15 cellular contexts compared by ENCODE assay signal in the genomic region with DNA sequence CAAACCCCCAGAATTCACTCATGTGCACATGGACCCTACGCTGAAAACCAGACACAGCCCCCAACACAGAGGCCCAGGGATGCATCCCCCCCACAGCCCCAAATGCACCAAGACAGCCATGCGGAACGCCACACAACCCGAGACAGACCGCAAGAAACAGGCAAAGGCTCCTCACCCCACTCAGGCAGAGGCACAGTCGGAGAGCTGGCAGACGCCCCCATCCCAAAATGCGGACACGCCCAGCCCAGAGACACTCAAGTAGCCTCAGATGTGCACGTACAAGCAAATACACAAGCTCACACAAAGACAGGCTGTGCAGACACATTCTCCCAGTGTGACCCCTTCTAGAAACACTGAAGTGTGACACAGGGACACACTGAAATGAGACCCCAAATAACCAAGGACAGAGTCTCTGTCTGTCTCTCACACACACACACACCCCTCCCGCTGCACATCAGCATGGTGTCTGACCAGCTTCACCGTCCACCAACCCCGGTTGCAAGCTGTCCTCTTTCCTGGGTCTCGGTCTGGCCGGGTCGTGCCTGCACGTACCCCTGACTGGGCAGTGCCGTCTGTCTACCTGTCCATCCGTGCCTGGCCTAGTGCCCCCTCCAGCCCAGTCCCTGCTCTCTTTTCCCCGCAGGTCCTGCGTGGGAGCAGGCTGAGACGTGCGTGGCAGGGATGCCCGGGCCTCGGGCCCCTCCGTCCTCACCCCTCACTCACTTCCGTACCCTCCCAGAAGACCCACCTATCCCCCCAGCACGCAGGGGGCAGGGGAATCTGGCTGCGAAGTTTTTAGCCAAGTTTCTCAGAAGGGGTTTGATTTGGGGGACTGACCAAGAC. TPM values are rescaled to one million over a fixed set of nuclear protein-coding genes. Genes with fewer than 3 reads are reported as not detected.
DNase-seq lines count a peak whose midpoint lies in the region; ATAC-seq, FAIRE-seq and TF ChIP-seq lines count a peak whose summit lies in the region.
"Had no signal": no experiment of that assay in that cellular context is flagged by ENCODE, and none has a peak within 500 bp of the region (broad histone marks: within the 10 kb centered on the region; RNA-seq: fewer than 3 reads in every experiment).

No MANE protein-coding gene starts in this region.

- H3K4me3 Mint-ChIP-seq in CD4-positive, alpha-beta T cell, result peak overlapping the region; percentile 66
- peak overlapping the region in 1 of 2 donors; percentile 18 for H3K4me3 Mint-ChIP-seq in activated T-cell treated with anti-CD3 and anti-CD28 coated beads, Interleukin-2, amount 50 U/mL, for 72 hours
- peak overlapping the region; percentile 64 for H3K4me3 Mint-ChIP-seq in memory B cell

- 0 out of 2 replicates have a peak, but pooled peaks have one; percentile 24 for TF ChIP-seq POLR2A in GM12891 (IDR thresholded peaks at IDR 0.05; ENCODE audit: low read depth, low read length)

- intact Hi-C loops in CD4-positive, alpha-beta T cell (cut with DNase I, micrococcal nuclease), result loop anchor here in 1 of 2 experiments (2.0 kb wide), 1 partner anchor 17 kb away; the partner anchor contains the start of gene ERFL

- no peak for DNase-seq in CD4-positive, alpha-beta T cell
- DNase-seq in GM12891 (ENCODE audit: insufficient read length, low spot score) (no peak), memory B cell (ENCODE audit: low spot score in 2 of 2) (no peak), NCI-H2107 (lab: John Stamatoyannopoulos, UW) (no peak), iPS-NIHi11 (ENCODE audit: low spot score) (no peak)
- no peak for DNase-seq in activated T-cell treated with anti-CD3 and anti-CD28 coated beads, Interleukin-2, amount 50 U/mL, for 72 hours
- DNase-seq: brain microvascular endothelial cell, COR-L47, foreskin melanocyte, NCI-H524 treated with DMSO at 0.1 percent for 48 hours, testis had no signal

- H3K27me3 ChIP-seq in CD4-positive, alpha-beta T cell (ENCODE audit: control insufficient read depth, insufficient read depth, low read length), result peaks cover 37% of the 10 kb centered on the region
- H3K27me3 ChIP-seq: testis had no signal

- POLR2A ChIA-PET in CD4-positive, alpha-beta T cell (lab: Charles Lee), result interaction anchor here (1.1 to 8.3 kb wide), 15 partner anchors 9 to 52 kb away, joined by 3 to 92 read pairs (median 7); partner anchors contain the start of genes CD79A, ERFL and RPS19

- H3K4me1 Mint-ChIP-seq in CD4-positive, alpha-beta T cell (ENCODE audit: low read depth), result peaks cover 41% of the 10 kb centered on the region
- H3K4me1 Mint-ChIP-seq in activated T-cell treated with anti-CD3 and anti-CD28 coated beads, Interleukin-2, amount 50 U/mL, for 72 hours (ENCODE audit: low read depth), result peaks cover 37% of the 10 kb centered on the region
- peaks cover 41% of the 10 kb centered on the region for H3K4me1 Mint-ChIP-seq in memory B cell

- no peak for TF ChIP-seq CTCF in CD4-positive, alpha-beta T cell (IDR thresholded peaks at IDR 0.05)

- peaks cover 5% of the 10 kb centered on the region for H3K36me3 Mint-ChIP-seq in CD4-positive, alpha-beta T cell (ENCODE audit: low read depth)
- H3K36me3 Mint-ChIP-seq in activated T-cell treated with anti-CD3 and anti-CD28 coated beads, Interleukin-2, amount 50 U/mL, for 72 hours (ENCODE audit: insufficient read depth in 2 of 2), result no peaks in the 10 kb centered on the region
- H3K36me3 Mint-ChIP-seq in memory B cell, result peaks cover 3% of the 10 kb centered on the region

- CTCF ChIA-PET in CD4-positive, alpha-beta T cell (lab: Charles Lee), result interaction anchor here (1.2 kb wide), 1 partner anchor 39 kb away, joined by 4 read pairs; no protein-coding TSS in a partner anchor

- H3K9me3 ChIP-seq in CD4-positive, alpha-beta T cell (ENCODE audit: control insufficient read depth, low read length), result no peaks in the 10 kb centered on the region
- H3K9me3 ChIP-seq: testis had no signal

- FAIRE-seq in GM12891 (lab: Jason Lieb, UNC), result no peak
- FAIRE-seq: TTC549 had no signal

- no peak for ATAC-seq in CD4-positive, alpha-beta T cell (ENCODE audit: poor library complexity)
- ATAC-seq in activated T-cell treated with anti-CD3 and anti-CD28 coated beads, Interleukin-2, amount 50 U/mL, for 72 hours (replicated peaks in 1 of 2), result peak; percentile 0 to 2
- peak; percentile 31 for ATAC-seq in memory B cell (ENCODE audit: low read depth)
- no peak for ATAC-seq in HG03460 (IDR thresholded peaks at IDR 0.05; ENCODE audit: unreplicated experiment)

- H3K27ac Mint-ChIP-seq in CD4-positive, alpha-beta T cell, result peak overlapping the region; percentile 87
- H3K27ac Mint-ChIP-seq in activated T-cell treated with anti-CD3 and anti-CD28 coated beads, Interleukin-2, amount 50 U/mL, for 72 hours, result peak overlapping the region; percentile 74
- no peak overlapping the region for H3K27ac Mint-ChIP-seq in memory B cell

- H3K9me3 Mint-ChIP-seq in CD4-positive, alpha-beta T cell, result no peaks in the 10 kb centered on the region
- H3K9me3 Mint-ChIP-seq in activated T-cell treated with anti-CD3 and anti-CD28 coated beads, Interleukin-2, amount 50 U/mL, for 72 hours, result no peaks in the 10 kb centered on the region
- H3K9me3 Mint-ChIP-seq in memory B cell, result no peaks in the 10 kb centered on the region

- H3K27me3 Mint-ChIP-seq in CD4-positive, alpha-beta T cell, result peaks cover 10% of the 10 kb centered on the region
- H3K27me3 Mint-ChIP-seq in activated T-cell treated with anti-CD3 and anti-CD28 coated beads, Interleukin-2, amount 50 U/mL, for 72 hours (ENCODE audit: low read depth), result peaks cover 12% of the 10 kb centered on the region
- H3K27me3 Mint-ChIP-seq in memory B cell, result peaks cover 15% of the 10 kb centered on the region

- H3K27ac ChIP-seq in CD4-positive, alpha-beta T cell (ENCODE audit: low read depth, low read length), result no peak overlapping the region
- H3K27ac ChIP-seq: brain microvascular endothelial cell, RWPE1, testis had no signal

TF ChIP-seq in GM12891, 5 proteins besides CTCF, POLR2A, EP300 and RAD21:
- TF ChIP-seq TAF1 (IDR thresholded peaks at IDR 0.05; ENCODE audit: low read depth, low read length) (no peak), POU2F2 (IDR thresholded peaks at IDR 0.05; ENCODE audit: low read depth, low read length) (no peak), POLR2AphosphoS5 (IDR thresholded peaks at IDR 0.05; ENCODE audit: low read depth, low read length) (peak; percentile 34; the same call in 1 of the 2 replicates)

RNA-seq across cellular contexts. Expression of gene ERFL, which starts 16.1 kb away (rescaled TPM):
- total RNA-seq in CD4-positive, alpha-beta T cell, result 1 to 10 TPM; 7.7 to 8.9 TPM
- 0.76 TPM for polyA plus RNA-seq in GM12891 (2012; ENCODE audit: low read depth, missing spikeins)
- total RNA-seq in activated T-cell treated with anti-CD3 and anti-CD28 coated beads, Interleukin-2, amount 50 U/mL, for 72 hours, result 1 to 10 TPM; 3.3 to 4.1 TPM

RNA-seq across cellular contexts. Expression of gene ARHGEF1, which starts 29.1 kb away (rescaled TPM):
- total RNA-seq in CD4-positive, alpha-beta T cell, result 1,000 to 10,000 TPM; 1,019 to 1,047 TPM
- 125 TPM for polyA plus RNA-seq in GM12891 (2012; ENCODE audit: low read depth, missing spikeins)
- total RNA-seq in activated T-cell treated with anti-CD3 and anti-CD28 coated beads, Interleukin-2, amount 50 U/mL, for 72 hours, result 100 to 1,000 TPM; 371 to 446 TPM

RNA-seq across cellular contexts. Expression of gene CD79A, which starts 35.0 kb away (rescaled TPM):
- total RNA-seq in CD4-positive, alpha-beta T cell, result 1 to 10 TPM; 3.7 to 3.8 TPM
- 466 TPM for polyA plus RNA-seq in GM12891 (2012; ENCODE audit: low read depth, missing spikeins)
- total RNA-seq in activated T-cell treated with anti-CD3 and anti-CD28 coated beads, Interleukin-2, amount 50 U/mL, for 72 hours, result 10 to 100 TPM; 12.3 to 27.5 TPM
- total RNA-seq: HT1080 had no signal

RNA-seq across cellular contexts. Expression of gene RABAC1, which starts 47.0 kb away (rescaled TPM):
- 100 to 1,000 TPM in 1 of 2 experiments, 10 to 100 TPM in 1; 96.0 to 102 TPM for total RNA-seq in CD4-positive, alpha-beta T cell
- polyA plus RNA-seq in GM12891 (2012; ENCODE audit: low read depth, missing spikeins), result 49.2 TPM
- 10 to 100 TPM; 64.5 to 81.0 TPM for total RNA-seq in activated T-cell treated with anti-CD3 and anti-CD28 coated beads, Interleukin-2, amount 50 U/mL, for 72 hours

RNA-seq across cellular contexts. Expression of gene RPS19, which starts 52.1 kb away (rescaled TPM):
- 1,000 to 10,000 TPM; 3,668 to 3,697 TPM for total RNA-seq in CD4-positive, alpha-beta T cell
- polyA plus RNA-seq in GM12891 (2012; ENCODE audit: low read depth, missing spikeins), result 7,698 TPM
- 1,000 to 10,000 TPM; 4,101 to 4,133 TPM for total RNA-seq in activated T-cell treated with anti-CD3 and anti-CD28 coated beads, Interleukin-2, amount 50 U/mL, for 72 hours

Comparison
In these comparisons a context has a peak if more than half of its experiments do, and no peak if none do; other contexts are left out.
1. ATAC-seq: peak in activated T-cell treated with anti-CD3 and anti-CD28 coated beads, Interleukin-2, amount 50 U/mL, for 72 hours (2 of 2) and memory B cell (single experiment); none in CD4-positive, alpha-beta T cell (single experiment) and HG03460 (single experiment).